Comparison of ENCODE assay signal across 11 cellular contexts in the genomic region with DNA sequence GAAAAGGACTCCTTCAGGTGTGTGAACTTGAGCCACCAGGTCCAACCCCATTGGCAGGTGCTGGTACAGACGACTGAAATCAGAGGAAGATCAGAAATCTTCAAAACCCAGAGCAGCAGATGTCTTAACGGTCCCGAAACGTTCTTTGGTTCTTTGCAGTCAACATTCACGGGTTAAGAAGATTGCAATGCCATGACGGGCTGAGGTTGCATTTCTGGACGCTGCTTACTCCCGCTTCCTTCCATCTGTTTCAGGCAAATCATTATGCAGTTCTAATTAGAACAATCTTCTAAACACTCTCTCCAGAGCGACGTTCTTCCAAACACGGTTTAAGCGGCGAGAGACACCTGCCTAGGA. TPM values are rescaled to one million over a fixed set of nuclear protein-coding genes. Genes with fewer than 3 reads are reported as not detected.
A peak's percentile ranks its signal among the peaks of the same experiment; 100 is the strongest.
DNase-seq lines count a peak whose midpoint lies in the region; ATAC-seq lines count a peak whose summit lies in the region.
"Had no signal": no experiment of that assay in that cellular context is flagged by ENCODE, and none has a peak within 500 bp of the region (broad histone marks: within the 10 kb centered on the region; RNA-seq: fewer than 3 reads in every experiment).

No MANE protein-coding gene starts in this region.

- H3K4me1 ChIP-seq in right cardiac atrium (ENCODE audit: control insufficient read depth, insufficient read depth, low read length) (no peaks in the 10 kb centered on the region), endocrine pancreas (ENCODE audit: control insufficient read depth, insufficient read depth, low read length) (no peaks in the 10 kb centered on the region), mucosa of rectum (ENCODE audit: control insufficient read depth in 2 of 2, insufficient read depth in 2 of 2, low read length in 2 of 2) (no peaks in the 10 kb centered on the region), Karpas-422 (ENCODE audit: low read length) (no peaks in the 10 kb centered on the region)

- no peaks in the 10 kb centered on the region for H3K9me3 ChIP-seq in right cardiac atrium (ENCODE audit: control insufficient read depth, low read length)
- H3K9me3 ChIP-seq in endocrine pancreas (ENCODE audit: control insufficient read depth, low read length): no peaks in the 10 kb centered on the region
- no peaks in the 10 kb centered on the region for H3K9me3 ChIP-seq in mucosa of rectum (ENCODE audit: control insufficient read depth in 2 of 2, low read length in 2 of 2)
- peaks cover 6% of the 10 kb centered on the region for H3K9me3 ChIP-seq in Karpas-422 (ENCODE audit: low read length)

- peak overlapping the region; percentile 41 for H3K4me3 ChIP-seq in right cardiac atrium (ENCODE audit: low read length)
- peak overlapping the region; percentile 57 for H3K4me3 ChIP-seq in endocrine pancreas (ENCODE audit: control insufficient read depth, insufficient read depth, low read length)
- H3K4me3 ChIP-seq in mucosa of rectum (ENCODE audit: low read length in 2 of 2): peak overlapping the region; percentile 37 to 64
- H3K4me3 ChIP-seq in Karpas-422 (ENCODE audit: low read length): no peak overlapping the region

- no peaks in the 10 kb centered on the region for H4K20me1 ChIP-seq in Karpas-422 (ENCODE audit: insufficient read depth, low read depth, low read length)

- H3K9ac ChIP-seq in endocrine pancreas (ENCODE audit: control insufficient read depth, insufficient read depth, low read length) (no peak overlapping the region), mucosa of rectum (ENCODE audit: low read depth in 1 of 2, low read length in 2 of 2) (peak overlapping the region in 1 of 2 donors; percentile 38), Karpas-422 (ENCODE audit: low read length) (no peak overlapping the region)

- H3K4me2 ChIP-seq in Karpas-422 (ENCODE audit: low read depth, low read length, poor library complexity, severe bottlenecking): no peak overlapping the region

- H3K9me2 ChIP-seq in Karpas-422 (replicated peaks; ENCODE audit: insufficient read depth, low read length): no peaks in the 10 kb centered on the region

- H2AFZ ChIP-seq in Karpas-422 (ENCODE audit: low read length): no peak overlapping the region

- ATAC-seq in right cardiac atrium: no peak
- no peak for ATAC-seq in Right ventricle myocardium superior (ENCODE audit: poor library complexity)
- no peak for ATAC-seq in HG03135 (IDR thresholded peaks at IDR 0.05; ENCODE audit: unreplicated experiment)
- no peak for ATAC-seq in HG02588 (IDR thresholded peaks at IDR 0.05; ENCODE audit: unreplicated experiment)

- intact Hi-C loops in right cardiac atrium (cut with DNase I) (no loop called here), Right ventricle myocardium superior (cut with DNase I) (no loop called here)

- H3K27me3 ChIP-seq in right cardiac atrium (ENCODE audit: control insufficient read depth, insufficient read depth): no peaks in the 10 kb centered on the region
- peaks cover 5% of the 10 kb centered on the region for H3K27me3 ChIP-seq in endocrine pancreas (ENCODE audit: control insufficient read depth, insufficient read depth, low read length)
- H3K27me3 ChIP-seq in mucosa of rectum (ENCODE audit: control insufficient read depth in 2 of 2, insufficient read depth in 2 of 2, low read length in 2 of 2): peaks cover 8 to 22% of the 10 kb centered on the region in 2 donors
- no peaks in the 10 kb centered on the region for H3K27me3 ChIP-seq in Karpas-422 (ENCODE audit: low read length)

- no peak overlapping the region for H3K27ac ChIP-seq in right cardiac atrium (ENCODE audit: low read length)
- no peak overlapping the region for H3K27ac ChIP-seq in mucosa of rectum (ENCODE audit: low read depth in 2 of 2, low read length in 2 of 2)
- H3K27ac ChIP-seq in Karpas-422 (ENCODE audit: low read length): no peak overlapping the region

- DNase-seq in right cardiac atrium: no peak
- DNase-seq in Right ventricle myocardium superior: no peak
- no peak for DNase-seq in Karpas-422
- DNase-seq in AG08395 (ENCODE audit: low spot score): no peak
- DNase-seq: CD4-positive, alpha-beta T cell; SHP77; stimulated activated naive CD4-positive, alpha-beta T cell treated with Interleukin-2 at 50 U/mL for 16 hours had no signal

- H3K36me3 ChIP-seq in endocrine pancreas (ENCODE audit: control insufficient read depth, insufficient read depth, low read length): no peaks in the 10 kb centered on the region
- no peaks in the 10 kb centered on the region for H3K36me3 ChIP-seq in mucosa of rectum (ENCODE audit: control insufficient read depth in 2 of 2, insufficient read depth in 2 of 2, low read length in 2 of 2)
- H3K36me3 ChIP-seq in Karpas-422 (ENCODE audit: insufficient read depth, low read length): no peaks in the 10 kb centered on the region

- H3K79me2 ChIP-seq in Karpas-422 (ENCODE audit: low read length): no peaks in the 10 kb centered on the region

- WGBS in right cardiac atrium: 6% methylated on average over 13 of the region's 13 CpGs

RNA-seq across cellular contexts. Expression of a gene that starts 0.5 kb away (rescaled TPM):
- not detected for total RNA-seq in right cardiac atrium
- polyA plus RNA-seq in right cardiac atrium: 0.02 TPM
- not detected for total RNA-seq in Right ventricle myocardium superior
- total RNA-seq in Karpas-422 (2014; rRNA removed; shearing (Covaris generic); ENCODE audit: low replicate concordance): not detected in 2 replicates
- total RNA-seq: CD4-positive, alpha-beta T cell had no signal
